ENCODE assay signal across 3 cellular contexts in genomic region chr3:15887261-15887660, GRCh38.
"Had no signal": no experiment of that assay in that cellular context is flagged by ENCODE, and none has a peak within 500 bp of the region (broad histone marks: within the 10 kb centered on the region; RNA-seq: fewer than 3 reads in every experiment).

No MANE protein-coding gene starts in this region.

- H3K4me3 ChIP-seq: GM12878 had no signal

- ATAC-seq: GM12878 had no signal

- DNase-seq: GDM1, GF-D8 had no signal
